ENCODE assay signal across 20 cellular contexts in genomic region chr4:176435891-176436499, GRCh38.
DNase-seq lines count a peak whose midpoint lies in the region; FAIRE-seq and TF ChIP-seq lines count a peak whose summit lies in the region.
"Had no signal": no experiment of that assay in that cellular context is flagged by ENCODE, and none has a peak within 500 bp of the region (broad histone marks: within the 10 kb centered on the region; RNA-seq: fewer than 3 reads in every experiment).

No MANE protein-coding gene starts in this region.

- no peaks in the 10 kb centered on the region for H3K9me3 ChIP-seq in BLaER1 treated with 17β-estradiol and CSF1 and Interleukin-3, amounts not matched to agents 10 nM and 100 nM (replicated peaks in 1 of 11)
- H3K9me3 ChIP-seq in neural cell (ENCODE audit: low read length) = no peaks in the 10 kb centered on the region
- H3K9me3 ChIP-seq: HAP-1, tibial artery had no signal

- no peaks in the 10 kb centered on the region for H3K27me3 ChIP-seq in BLaER1 treated with 17β-estradiol and CSF1 and Interleukin-3, amounts not matched to agents 10 nM and 100 nM
- no peaks in the 10 kb centered on the region for H3K27me3 ChIP-seq in neural cell (ENCODE audit: insufficient read depth, low read depth, low read length)
- H3K27me3 ChIP-seq: tibial artery had no signal

- no peak overlapping the region; a peak in 3 of 22 replicates for H3K9ac ChIP-seq in BLaER1 treated with 17β-estradiol and CSF1 and Interleukin-3, amounts not matched to agents 10 nM and 100 nM
- peak overlapping the region; percentile 47 for H3K9ac ChIP-seq in neural cell (ENCODE audit: low read length)

- H3K4me1 Mint-ChIP-seq in CD14-positive monocyte = no peaks in the 10 kb centered on the region

- no peaks in the 10 kb centered on the region for H3K27me3 Mint-ChIP-seq in CD14-positive monocyte (ENCODE audit: low read depth in 3 of 3)
- H3K27me3 Mint-ChIP-seq: activated CD4-positive, alpha-beta T cell treated with anti-CD3 and anti-CD28 coated beads for 36 hours; brain; stimulated activated memory B cell treated with anti-CD40 and anti-IgM and Interleukin-4, amounts not matched to agents 10 μg/mL and 1 μg/mL and 100 μg/mL, for 72 hours had no signal

- H3K4me2 ChIP-seq in BLaER1 treated with 17β-estradiol and CSF1 and Interleukin-3, amounts not matched to agents 10 nM and 100 nM = peak overlapping the region; percentile 43 to 77 (median 58); a peak in 19 of 22 replicates
- peak overlapping the region; percentile 48 for H3K4me2 ChIP-seq in neural cell (ENCODE audit: low read length)

- TF ChIP-seq CTCF in choroid plexus epithelial cell (conservative IDR thresholded peaks at IDR 0.05; ENCODE audit: low read depth, low read length) (no peak), neural cell (IDR thresholded peaks at IDR 0.05; ENCODE audit: poor library complexity, severe bottlenecking) (no peak), CD14-positive monocyte (IDR thresholded peaks at IDR 0.05) (no peak)

- no peak for TF ChIP-seq RAD21 in neural cell (conservative IDR thresholded peaks at IDR 0.05)

- no peaks in the 10 kb centered on the region for H3K36me3 Mint-ChIP-seq in CD14-positive monocyte
- H3K36me3 Mint-ChIP-seq: brain; stimulated activated memory B cell treated with anti-CD40 and anti-IgM and Interleukin-4, amounts not matched to agents 10 μg/mL and 1 μg/mL and 100 μg/mL, for 72 hours had no signal

- intact Hi-C loops in CD14-positive monocyte (cut with micrococcal nuclease) = no loop called here

- no peaks in the 10 kb centered on the region for H4K20me1 ChIP-seq in BLaER1 treated with 17β-estradiol and CSF1 and Interleukin-3, amounts not matched to agents 10 nM and 100 nM
- no peaks in the 10 kb centered on the region for H4K20me1 ChIP-seq in neural cell (ENCODE audit: insufficient read depth)

- TF ChIP-seq EP300 in neural cell (conservative IDR thresholded peaks at IDR 0.05; ENCODE audit: poor library complexity, severe bottlenecking) = peak; percentile 87

- peak overlapping the region; percentile 47 for H2AFZ ChIP-seq in neural cell (ENCODE audit: low read depth, low read length)

- no peaks in the 10 kb centered on the region for H3K9me2 ChIP-seq in neural cell (ENCODE audit: insufficient read depth, low read length)

- H3K27ac Mint-ChIP-seq in CD14-positive monocyte = no peak overlapping the region
- H3K27ac Mint-ChIP-seq: activated CD4-positive, alpha-beta T cell treated with anti-CD3 and anti-CD28 coated beads for 36 hours; nephron; stimulated activated memory B cell treated with anti-CD40 and anti-IgM and Interleukin-4, amounts not matched to agents 10 μg/mL and 1 μg/mL and 100 μg/mL, for 72 hours had no signal

- no peak overlapping the region for H3K4me3 ChIP-seq in BLaER1 treated with 17β-estradiol and CSF1 and Interleukin-3, amounts not matched to agents 10 nM and 100 nM
- H3K4me3 ChIP-seq in choroid plexus epithelial cell (ENCODE audit: low read depth, low read length) (no peak overlapping the region), neural cell (ENCODE audit: low read length) (peak overlapping the region; percentile 28)
- H3K4me3 ChIP-seq: HAP-1, tibial artery had no signal

- H3K9me3 Mint-ChIP-seq in CD14-positive monocyte = peaks cover 0 to 6% (median 1%) of the 10 kb centered on the region in 7 donors
- H3K9me3 Mint-ChIP-seq: brain, nephron had no signal

- H3K27ac ChIP-seq in BLaER1 treated with 17β-estradiol and CSF1 and Interleukin-3, amounts not matched to agents 10 nM and 100 nM = peak overlapping the region in 8 of 11 experiments; percentile 28 to 81 (median 66); a peak in 12 of 22 replicates
- peak overlapping the region; percentile 92 for H3K27ac ChIP-seq in neural cell (ENCODE audit: low read length)
- H3K27ac ChIP-seq: C4-2B, tibial artery had no signal

- H3K79me2 ChIP-seq in neural cell (replicated peaks; ENCODE audit: insufficient read depth, low read length) = no peaks in the 10 kb centered on the region

- DNase-seq in LHCN-M2 (ENCODE audit: low read depth) (peak; percentile 30), choroid plexus epithelial cell (ENCODE audit: low read depth) (peak; percentile 73), HTR-8/SVneo (ENCODE audit: insufficient read length, low spot score) (no peak), 8988T (no peak), T-helper 9 cell (no peak), CD14-positive monocyte (ENCODE audit: low spot score) (no peak)
- DNase-seq: activated CD4-positive, alpha-beta T cell treated with anti-CD3 and anti-CD28 coated beads for 36 hours; activated naive CD4-positive, alpha-beta T cell; erythroblast; islet precursor cell; NCI-H146; SHP77; tibial artery had no signal

- FAIRE-seq in HTR-8/SVneo (lab: Jason Lieb, UNC) = no peak

- H3F3A ChIP-seq in neural cell (ENCODE audit: insufficient read depth, low read length, poor library complexity, severe bottlenecking) = peaks cover 3% of the 10 kb centered on the region

- peaks cover 13 to 42% (median 18%) of the 10 kb centered on the region in 10 experiments for H3K4me1 ChIP-seq in BLaER1 treated with 17β-estradiol and CSF1 and Interleukin-3, amounts not matched to agents 10 nM and 100 nM
- H3K4me1 ChIP-seq: HAP-1, tibial artery had no signal

- H3K4me3 Mint-ChIP-seq in CD14-positive monocyte = no peak overlapping the region
- H3K4me3 Mint-ChIP-seq: activated CD4-positive, alpha-beta T cell treated with anti-CD3 and anti-CD28 coated beads for 36 hours; brain; nephron; stimulated activated memory B cell treated with anti-CD40 and anti-IgM and Interleukin-4, amounts not matched to agents 10 μg/mL and 1 μg/mL and 100 μg/mL, for 72 hours had no signal

- H3K36me3 ChIP-seq in BLaER1 treated with 17β-estradiol and CSF1 and Interleukin-3, amounts not matched to agents 10 nM and 100 nM = no peaks in the 10 kb centered on the region
- no peaks in the 10 kb centered on the region for H3K36me3 ChIP-seq in neural cell (ENCODE audit: insufficient read depth, low read length)
- H3K36me3 ChIP-seq: HAP-1, tibial artery had no signal

TF ChIP-seq in neural cell, 6 proteins besides CTCF, POLR2A, EP300 and RAD21:
- no peak for TF ChIP-seq SMC3 (conservative IDR thresholded peaks at IDR 0.05; ENCODE audit: poor library complexity)
- no peak for TF ChIP-seq EZH2 (IDR thresholded peaks at IDR 0.05; ENCODE audit: borderline replicate concordance, insufficient read depth, low read length, poor library complexity, severe bottlenecking)
- no peak for TF ChIP-seq MXI1 (conservative IDR thresholded peaks at IDR 0.05; ENCODE audit: poor library complexity, severe bottlenecking)
- TF ChIP-seq, protein P1, sequence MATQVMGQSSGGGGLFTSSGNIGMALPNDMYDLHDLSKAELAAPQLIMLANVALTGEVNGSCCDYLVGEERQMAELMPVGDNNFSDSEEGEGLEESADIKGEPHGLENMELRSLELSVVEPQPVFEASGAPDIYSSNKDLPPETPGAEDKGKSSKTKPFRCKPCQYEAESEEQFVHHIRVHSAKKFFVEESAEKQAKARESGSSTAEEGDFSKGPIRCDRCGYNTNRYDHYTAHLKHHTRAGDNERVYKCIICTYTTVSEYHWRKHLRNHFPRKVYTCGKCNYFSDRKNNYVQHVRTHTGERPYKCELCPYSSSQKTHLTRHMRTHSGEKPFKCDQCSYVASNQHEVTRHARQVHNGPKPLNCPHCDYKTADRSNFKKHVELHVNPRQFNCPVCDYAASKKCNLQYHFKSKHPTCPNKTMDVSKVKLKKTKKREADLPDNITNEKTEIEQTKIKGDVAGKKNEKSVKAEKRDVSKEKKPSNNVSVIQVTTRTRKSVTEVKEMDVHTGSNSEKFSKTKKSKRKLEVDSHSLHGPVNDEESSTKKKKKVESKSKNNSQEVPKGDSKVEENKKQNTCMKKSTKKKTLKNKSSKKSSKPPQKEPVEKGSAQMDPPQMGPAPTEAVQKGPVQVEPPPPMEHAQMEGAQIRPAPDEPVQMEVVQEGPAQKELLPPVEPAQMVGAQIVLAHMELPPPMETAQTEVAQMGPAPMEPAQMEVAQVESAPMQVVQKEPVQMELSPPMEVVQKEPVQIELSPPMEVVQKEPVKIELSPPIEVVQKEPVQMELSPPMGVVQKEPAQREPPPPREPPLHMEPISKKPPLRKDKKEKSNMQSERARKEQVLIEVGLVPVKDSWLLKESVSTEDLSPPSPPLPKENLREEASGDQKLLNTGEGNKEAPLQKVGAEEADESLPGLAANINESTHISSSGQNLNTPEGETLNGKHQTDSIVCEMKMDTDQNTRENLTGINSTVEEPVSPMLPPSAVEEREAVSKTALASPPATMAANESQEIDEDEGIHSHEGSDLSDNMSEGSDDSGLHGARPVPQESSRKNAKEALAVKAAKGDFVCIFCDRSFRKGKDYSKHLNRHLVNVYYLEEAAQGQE (IDR thresholded peaks at IDR 0.05; ENCODE audit: borderline replicate concordance) = peak; percentile 94
- no peak for TF ChIP-seq TAF1 (IDR thresholded peaks at IDR 0.05; ENCODE audit: low read depth)
- no peak for TF ChIP-seq POLR2AphosphoS5 (IDR thresholded peaks at IDR 0.05)
TF ChIP-seq in neural cell: peak in this region for 1.

Comparison
In these comparisons a context has a peak if more than half of its experiments do, and no peak if none do; other contexts are left out.
1. DNase-seq: peak in LHCN-M2 (single experiment) and choroid plexus epithelial cell (single experiment); none in HTR-8/SVneo (single experiment), 8988T (single experiment), T-helper 9 cell (single experiment) and CD14-positive monocyte (single experiment).